Comparison of ENCODE assay signal across 16 cellular contexts in the genomic region with DNA sequence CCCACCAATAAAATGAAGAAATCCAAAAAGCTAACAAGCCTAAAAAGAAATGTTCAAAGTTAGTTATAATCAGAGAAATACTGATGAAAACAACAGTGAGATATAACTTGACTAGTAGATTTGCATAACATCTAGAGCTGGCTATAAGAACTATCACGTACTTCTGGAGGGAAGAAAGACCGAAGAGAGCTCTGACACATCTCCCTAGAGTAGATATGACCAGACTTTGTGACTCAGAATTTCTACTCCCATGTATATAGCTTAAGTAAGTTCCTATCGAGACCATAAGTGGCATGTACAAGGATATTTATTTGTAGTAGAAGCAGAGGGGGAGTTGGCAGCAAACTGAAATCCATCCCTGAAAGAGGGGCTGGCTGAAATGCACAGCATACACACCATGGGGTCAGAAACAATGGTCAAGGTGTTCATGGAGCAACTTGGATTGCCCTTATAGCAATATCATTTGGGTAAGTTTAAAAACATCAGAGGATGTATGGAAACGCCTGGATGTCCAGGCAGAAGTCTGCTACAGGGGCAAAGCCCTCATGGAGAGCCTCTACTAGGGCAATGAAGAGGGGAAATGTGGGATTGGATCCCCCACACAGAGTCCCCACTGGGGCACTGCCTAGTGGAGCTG. TPM values are rescaled to one million over a fixed set of nuclear protein-coding genes. Genes with fewer than 3 reads are reported as not detected.
DNase-seq lines count a peak whose midpoint lies in the region; ATAC-seq lines count a peak whose summit lies in the region.
"Had no signal": no experiment of that assay in that cellular context is flagged by ENCODE, and none has a peak within 500 bp of the region (broad histone marks: within the 10 kb centered on the region; RNA-seq: fewer than 3 reads in every experiment).

No MANE protein-coding gene starts in this region.

- H3K27me3 Mint-ChIP-seq in activated naive CD4-positive, alpha-beta T cell treated with anti-CD3 and anti-CD28 coated beads for 36 hours (ENCODE audit: low read depth) = peaks cover 19% of the 10 kb centered on the region
- H3K27me3 Mint-ChIP-seq in activated T-helper 1 cell treated with anti-CD3 and anti-CD28 coated beads, Interleukin-12 subunit alpha, Interleukin-12 subunit beta, Interleukin-2, Interleukin-4 antibody, amounts not matched to agents 30 ng/mL and 10 ng/mL and 1 ng/mL, durations not matched to agents 14 hours and 24 hours and 36 hours (ENCODE audit: insufficient read depth) = peaks cover 31% of the 10 kb centered on the region

- ATAC-seq in stimulated activated naive CD8-positive, alpha-beta T cell treated with anti-CD3 and anti-CD28 coated beads, Interleukin-15, Interleukin-2, amounts not matched to agents 100 U/mL and 50 U/mL, for 24 hours = peak; percentile 67
- ATAC-seq in HG03565 (IDR thresholded peaks at IDR 0.05; ENCODE audit: unreplicated experiment) = no peak
- no peak for ATAC-seq in GM21381 (IDR thresholded peaks at IDR 0.05; ENCODE audit: unreplicated experiment)

- peaks cover 13% of the 10 kb centered on the region for H3K9me3 Mint-ChIP-seq in activated naive CD4-positive, alpha-beta T cell treated with anti-CD3 and anti-CD28 coated beads for 36 hours
- peaks cover 28% of the 10 kb centered on the region for H3K9me3 Mint-ChIP-seq in activated T-helper 1 cell treated with anti-CD3 and anti-CD28 coated beads, Interleukin-12 subunit alpha, Interleukin-12 subunit beta, Interleukin-2, Interleukin-4 antibody, amounts not matched to agents 30 ng/mL and 10 ng/mL and 1 ng/mL, durations not matched to agents 14 hours and 24 hours and 36 hours

- CTCF ChIA-PET in activated naive CD4-positive, alpha-beta T cell treated with anti-CD3 and anti-CD28 coated beads for 36 hours (lab: Charles Lee) = interaction anchor here (0.6 to 1.6 kb wide), 5 partner anchors 38 to 1406 kb away, joined by 3 to 6 read pairs (median 3); a partner anchor contains a TSS

- peak; percentile 24 for DNase-seq in activated naive CD4-positive, alpha-beta T cell treated with anti-CD3 and anti-CD28 coated beads for 36 hours
- DNase-seq in activated naive CD4-positive, alpha-beta T cell (lab: John Stamatoyannopoulos, UW) = no peak
- peak; percentile 3 for DNase-seq in M059J (ENCODE audit: low read depth)
- DNase-seq in activated T-helper 1 cell treated with anti-CD3 and anti-CD28 coated beads, Interleukin-12 subunit alpha, Interleukin-12 subunit beta, Interleukin-2, Interleukin-4 antibody, amounts not matched to agents 30 ng/mL and 10 ng/mL and 1 ng/mL, durations not matched to agents 14 hours and 24 hours and 36 hours (ENCODE audit: low spot score) = no peak
- peak; percentile 37 for DNase-seq in stimulated activated naive CD8-positive, alpha-beta T cell treated with anti-CD3 and anti-CD28 coated beads, Interleukin-15, Interleukin-2, amounts not matched to agents 100 U/mL and 50 U/mL, for 24 hours
- DNase-seq: CD8-positive, alpha-beta memory T cell; H7; Karpas-422; NCI-H1930; NCI-H2171; NCI-H446 treated with DMSO at 0.1 percent for 48 hours; NCI-H774; SHP77 treated with DMSO at 0.1 percent for 48 hours had no signal

- intact Hi-C loops in activated naive CD4-positive, alpha-beta T cell treated with anti-CD3 and anti-CD28 coated beads for 36 hours (cut with micrococcal nuclease) = loop anchor here (1.0 to 5.0 kb wide), 10 partner anchors 67 to 1267 kb away; a partner anchor contains a TSS
- intact Hi-C loops in activated T-helper 1 cell treated with anti-CD3 and anti-CD28 coated beads, Interleukin-12 subunit alpha, Interleukin-12 subunit beta, Interleukin-2, Interleukin-4 antibody, amounts not matched to agents 30 ng/mL and 10 ng/mL and 1 ng/mL, durations not matched to agents 14 hours and 24 hours and 36 hours (cut with micrococcal nuclease) = no loop called here

- H3K4me1 Mint-ChIP-seq in activated naive CD4-positive, alpha-beta T cell treated with anti-CD3 and anti-CD28 coated beads for 36 hours (ENCODE audit: low read depth) = peaks cover 60% of the 10 kb centered on the region
- peaks cover 57% of the 10 kb centered on the region for H3K4me1 Mint-ChIP-seq in activated T-helper 1 cell treated with anti-CD3 and anti-CD28 coated beads, Interleukin-12 subunit alpha, Interleukin-12 subunit beta, Interleukin-2, Interleukin-4 antibody, amounts not matched to agents 30 ng/mL and 10 ng/mL and 1 ng/mL, durations not matched to agents 14 hours and 24 hours and 36 hours (ENCODE audit: low read depth)

- no peak overlapping the region for H3K4me3 Mint-ChIP-seq in activated naive CD4-positive, alpha-beta T cell treated with anti-CD3 and anti-CD28 coated beads for 36 hours
- no peak overlapping the region for H3K4me3 Mint-ChIP-seq in activated T-helper 1 cell treated with anti-CD3 and anti-CD28 coated beads, Interleukin-12 subunit alpha, Interleukin-12 subunit beta, Interleukin-2, Interleukin-4 antibody, amounts not matched to agents 30 ng/mL and 10 ng/mL and 1 ng/mL, durations not matched to agents 14 hours and 24 hours and 36 hours
- H3K4me3 Mint-ChIP-seq: CD8-positive, alpha-beta memory T cell had no signal

- peaks cover 1% of the 10 kb centered on the region for H3K36me3 Mint-ChIP-seq in activated naive CD4-positive, alpha-beta T cell treated with anti-CD3 and anti-CD28 coated beads for 36 hours (ENCODE audit: low read depth)
- peaks cover 2% of the 10 kb centered on the region for H3K36me3 Mint-ChIP-seq in activated T-helper 1 cell treated with anti-CD3 and anti-CD28 coated beads, Interleukin-12 subunit alpha, Interleukin-12 subunit beta, Interleukin-2, Interleukin-4 antibody, amounts not matched to agents 30 ng/mL and 10 ng/mL and 1 ng/mL, durations not matched to agents 14 hours and 24 hours and 36 hours (ENCODE audit: low read depth)
- H3K36me3 Mint-ChIP-seq: CD8-positive, alpha-beta memory T cell had no signal

- H3K27ac Mint-ChIP-seq in activated naive CD4-positive, alpha-beta T cell treated with anti-CD3 and anti-CD28 coated beads for 36 hours = peak overlapping the region; percentile 79
- H3K27ac Mint-ChIP-seq in activated T-helper 1 cell treated with anti-CD3 and anti-CD28 coated beads, Interleukin-12 subunit alpha, Interleukin-12 subunit beta, Interleukin-2, Interleukin-4 antibody, amounts not matched to agents 30 ng/mL and 10 ng/mL and 1 ng/mL, durations not matched to agents 14 hours and 24 hours and 36 hours = peak overlapping the region; percentile 69
- H3K27ac Mint-ChIP-seq: CD8-positive, alpha-beta memory T cell had no signal

RNA-seq across cellular contexts. Expression of a gene that starts 25.6 kb away (rescaled TPM):
- total RNA-seq in activated naive CD4-positive, alpha-beta T cell treated with anti-CD3 and anti-CD28 coated beads for 36 hours = under 1 TPM in 1 of 2 experiments, not detected in 1; 0.12 TPM
- total RNA-seq in M059J (2014; rRNA removed; shearing (Covaris generic)) = not detected in 2 replicates
- not detected in 2 replicates for total RNA-seq in activated T-helper 1 cell treated with anti-CD3 and anti-CD28 coated beads, Interleukin-12 subunit alpha, Interleukin-12 subunit beta, Interleukin-2, Interleukin-4 antibody, amounts not matched to agents 30 ng/mL and 10 ng/mL and 1 ng/mL, durations not matched to agents 14 hours and 24 hours and 36 hours
- total RNA-seq: Daoy had no signal

Comparison
In these comparisons a context has a peak if more than half of its experiments do, and no peak if none do; other contexts are left out.
1. DNase-seq: peak in activated naive CD4-positive, alpha-beta T cell treated with anti-CD3 and anti-CD28 coated beads for 36 hours (single experiment), M059J (single experiment) and stimulated activated naive CD8-positive, alpha-beta T cell treated with anti-CD3 and anti-CD28 coated beads, Interleukin-15, Interleukin-2, amounts not matched to agents 100 U/mL and 50 U/mL, for 24 hours (single experiment); none in activated naive CD4-positive, alpha-beta T cell (0 of 4) and activated T-helper 1 cell treated with anti-CD3 and anti-CD28 coated beads, Interleukin-12 subunit alpha, Interleukin-12 subunit beta, Interleukin-2, Interleukin-4 antibody, amounts not matched to agents 30 ng/mL and 10 ng/mL and 1 ng/mL, durations not matched to agents 14 hours and 24 hours and 36 hours (single experiment).